ENCODE assay signal across 1 cellular context in genomic region chr6:13428528-13429405, GRCh38.
TF ChIP-seq lines count a peak whose summit lies in the region.

No MANE protein-coding gene starts in this region.

TF ChIP-seq in WTC11, 78 proteins besides CTCF, POLR2A, EP300 and RAD21 (continued from another document):
- TF ChIP-seq ATF2 (CRISPR knock-in tag; IDR thresholded peaks at IDR 0.05; ENCODE audit: borderline replicate concordance, low read depth): no peak
- no peak for TF ChIP-seq ZNF281 (CRISPR knock-in tag; IDR thresholded peaks at IDR 0.05)
- TF ChIP-seq EMX1 (CRISPR knock-in tag; IDR thresholded peaks at IDR 0.05): no peak
- TF ChIP-seq MLX (CRISPR knock-in tag; IDR thresholded peaks at IDR 0.05): no peak
